Comparison of ENCODE assay signal across 15 cellular contexts in genomic region chr1:51410568-51411460, GRCh38.
DNase-seq lines count a peak whose midpoint lies in the region; TF ChIP-seq lines count a peak whose summit lies in the region.
"Had no signal": no experiment of that assay in that cellular context is flagged by ENCODE, and none has a peak within 500 bp of the region (broad histone marks: within the 10 kb centered on the region; RNA-seq: fewer than 3 reads in every experiment).

No MANE protein-coding gene starts in this region.

- H3K4me3 Mint-ChIP-seq in osteocyte (ENCODE audit: unreplicated experiment), result no peak overlapping the region
- no peak overlapping the region for H3K4me3 Mint-ChIP-seq in activated naive CD8-positive, alpha-beta T cell treated with anti-CD3 and anti-CD28 coated beads for 36 hours
- H3K4me3 Mint-ChIP-seq: CD4-positive, alpha-beta memory T cell; central memory CD8-positive, alpha-beta T cell; nephron had no signal

- no peaks in the 10 kb centered on the region for H3K27me3 Mint-ChIP-seq in osteocyte (ENCODE audit: unreplicated experiment)
- H3K27me3 Mint-ChIP-seq in activated naive CD8-positive, alpha-beta T cell treated with anti-CD3 and anti-CD28 coated beads for 36 hours, result no peaks in the 10 kb centered on the region
- H3K27me3 Mint-ChIP-seq: CD4-positive, alpha-beta memory T cell; central memory CD8-positive, alpha-beta T cell had no signal

- H3K36me3 ChIP-seq in GM06990 (ENCODE audit: control insufficient read depth, insufficient read depth, low read length) (peaks cover 4% of the 10 kb centered on the region), HAP-1 (replicated peaks) (peaks cover 17% of the 10 kb centered on the region), brain microvascular endothelial cell (replicated peaks) (peaks cover 22% of the 10 kb centered on the region)

- H3K4me1 Mint-ChIP-seq in osteocyte (ENCODE audit: unreplicated experiment), result peaks cover 14% of the 10 kb centered on the region
- H3K4me1 Mint-ChIP-seq in activated naive CD8-positive, alpha-beta T cell treated with anti-CD3 and anti-CD28 coated beads for 36 hours, result no peaks in the 10 kb centered on the region

- no peaks in the 10 kb centered on the region for H3K9me3 Mint-ChIP-seq in osteocyte (ENCODE audit: unreplicated experiment)
- H3K9me3 Mint-ChIP-seq in activated naive CD8-positive, alpha-beta T cell treated with anti-CD3 and anti-CD28 coated beads for 36 hours, result no peaks in the 10 kb centered on the region
- H3K9me3 Mint-ChIP-seq: central memory CD8-positive, alpha-beta T cell; nephron had no signal

- TF ChIP-seq CTCF in GM06990 (IDR thresholded peaks at IDR 0.05; ENCODE audit: insufficient read depth, low read length, poor library complexity, severe bottlenecking) (no peak), brain microvascular endothelial cell (IDR thresholded peaks at IDR 0.05; ENCODE audit: low read depth, low read length, missing control alignments) (no peak), osteocyte (IDR thresholded peaks at IDR 0.05) (no peak)

- in situ Hi-C loops in HAP-1 (cut with MboI; ENCODE audit: low sequenced_read_pairs), result no loop called here
- in situ Hi-C loops in brain microvascular endothelial cell (cut with HindIII; ENCODE audit: low pct_ligation_motif_present, low sequenced_read_pairs), result no loop called here

- peaks cover 13% of the 10 kb centered on the region for H3K4me1 ChIP-seq in HAP-1

- no peaks in the 10 kb centered on the region for H3K27me3 ChIP-seq in GM06990 (replicated peaks; ENCODE audit: control insufficient read depth, insufficient read depth, low read length)
- H3K27me3 ChIP-seq in HAP-1 (ENCODE audit: low read depth), result no peaks in the 10 kb centered on the region
- H3K27me3 ChIP-seq in brain microvascular endothelial cell (replicated peaks), result no peaks in the 10 kb centered on the region
- H3K27me3 ChIP-seq: hepatocyte had no signal

- H3K27ac ChIP-seq in brain microvascular endothelial cell, result no peak overlapping the region
- H3K27ac ChIP-seq: epithelial cell of prostate, hepatocyte had no signal

- H3K4me3 ChIP-seq in GM06990 (replicated peaks; ENCODE audit: low read depth, low read length) (no peak overlapping the region), HAP-1 (no peak overlapping the region), brain microvascular endothelial cell (ENCODE audit: low read depth, low read length) (no peak overlapping the region)
- H3K4me3 ChIP-seq: hepatocyte had no signal

- peaks cover 22% of the 10 kb centered on the region for H3K36me3 Mint-ChIP-seq in osteocyte (ENCODE audit: unreplicated experiment)
- peaks cover 28% of the 10 kb centered on the region for H3K36me3 Mint-ChIP-seq in activated naive CD8-positive, alpha-beta T cell treated with anti-CD3 and anti-CD28 coated beads for 36 hours

- DNase-seq in GM06990 (ENCODE audit: extremely low read depth, insufficient read length), result peak; percentile 34
- DNase-seq in HAP-1 (ENCODE audit: low spot score in 2 of 2), result peak; percentile 15 to 61
- peak; percentile 20 for DNase-seq in brain microvascular endothelial cell
- no peak for DNase-seq in osteocyte (ENCODE audit: extremely low spot score, unreplicated experiment)
- DNase-seq in cerebellum (ENCODE audit: low spot score), result no peak
- DNase-seq in GOT3 (lab: John Stamatoyannopoulos, UW), result no peak
- no peak for DNase-seq in SW480 (ENCODE audit: low spot score)
- no peak for DNase-seq in activated naive CD8-positive, alpha-beta T cell treated with anti-CD3 and anti-CD28 coated beads for 36 hours
- DNase-seq: CD4-positive, alpha-beta memory T cell; GF-D8; substantia nigra had no signal

- H3K27ac Mint-ChIP-seq in osteocyte (ENCODE audit: unreplicated experiment), result peak overlapping the region; percentile 57
- no peak overlapping the region for H3K27ac Mint-ChIP-seq in activated naive CD8-positive, alpha-beta T cell treated with anti-CD3 and anti-CD28 coated beads for 36 hours
- H3K27ac Mint-ChIP-seq: nephron had no signal

- no peaks in the 10 kb centered on the region for H3K9me3 ChIP-seq in HAP-1

Comparison
In these comparisons a context has a peak if more than half of its experiments do, and no peak if none do; other contexts are left out.
1. DNase-seq: peak in GM06990 (single experiment), HAP-1 (2 of 2) and brain microvascular endothelial cell (single experiment); none in osteocyte (single experiment), cerebellum (single experiment), GOT3 (single experiment), SW480 (single experiment) and activated naive CD8-positive, alpha-beta T cell treated with anti-CD3 and anti-CD28 coated beads for 36 hours (single experiment).